ENCODE assay signal across 18 cellular contexts in the genomic region with DNA sequence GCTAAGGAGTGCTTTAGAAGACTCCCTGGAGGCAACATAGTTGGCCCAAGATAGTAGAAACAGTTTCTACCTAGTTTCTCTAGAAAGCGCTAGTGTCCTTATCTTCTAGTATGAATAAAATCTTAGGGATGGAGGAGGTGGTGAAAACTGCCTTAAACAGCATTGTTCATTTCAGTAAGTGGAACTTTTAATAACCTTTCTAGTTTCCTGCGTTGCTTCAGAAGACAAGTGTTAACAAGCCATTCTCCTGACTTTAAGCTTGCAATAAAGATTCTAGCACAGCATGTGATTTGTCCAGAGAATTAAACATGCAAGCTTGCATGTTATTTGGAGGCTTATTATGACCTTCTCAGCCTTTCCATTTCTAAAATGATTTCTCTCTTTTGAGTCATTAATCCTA.
"Had no signal": no experiment of that assay in that cellular context is flagged by ENCODE, and none has a peak within 500 bp of the region (broad histone marks: within the 10 kb centered on the region; RNA-seq: fewer than 3 reads in every experiment).

No MANE protein-coding gene starts in this region.

- H3K27ac ChIP-seq: gastrocnemius medialis, heart right ventricle, parathyroid adenoma, sigmoid colon, stomach, thoracic aorta, transverse colon had no signal

- FAIRE-seq: endometrium, islet of Langerhans had no signal

- H3K27me3 ChIP-seq: gastrocnemius medialis, heart right ventricle, sigmoid colon, stomach, transverse colon had no signal

- DNase-seq: effector memory CD4-positive, alpha-beta T cell; gastrocnemius medialis; heart right ventricle; hypothalamus; midbrain; sigmoid colon; stimulated activated naive CD4-positive, alpha-beta T cell; stomach; substantia nigra; transverse colon had no signal

- H3K9me3 ChIP-seq: gastrocnemius medialis, heart right ventricle, prostate gland, sigmoid colon, stomach, thoracic aorta, transverse colon had no signal

- H3K4me3 ChIP-seq: gastrocnemius medialis, heart right ventricle, prostate gland, sigmoid colon, skin epidermis, stomach, thoracic aorta, transverse colon had no signal

- H3K36me3 ChIP-seq: prostate gland had no signal

- H3K4me1 ChIP-seq: gastrocnemius medialis, heart right ventricle, parathyroid adenoma, prostate gland, sigmoid colon, stomach, transverse colon had no signal

- H3K79me2 ChIP-seq: parathyroid adenoma had no signal

- H2AFZ ChIP-seq: parathyroid adenoma had no signal

- H3K9ac ChIP-seq: parathyroid adenoma had no signal

- ATAC-seq: gastrocnemius medialis; heart right ventricle; left lobe of liver; natural killer cell treated with Interleukin-12 subunit alpha and Interleukin-12 subunit beta and Interleukin-15 and Interleukin-18, amount 100 ng/mL, for 72 hours had no signal
